ENCODE assay signal across 27 cellular contexts in the genomic region with DNA sequence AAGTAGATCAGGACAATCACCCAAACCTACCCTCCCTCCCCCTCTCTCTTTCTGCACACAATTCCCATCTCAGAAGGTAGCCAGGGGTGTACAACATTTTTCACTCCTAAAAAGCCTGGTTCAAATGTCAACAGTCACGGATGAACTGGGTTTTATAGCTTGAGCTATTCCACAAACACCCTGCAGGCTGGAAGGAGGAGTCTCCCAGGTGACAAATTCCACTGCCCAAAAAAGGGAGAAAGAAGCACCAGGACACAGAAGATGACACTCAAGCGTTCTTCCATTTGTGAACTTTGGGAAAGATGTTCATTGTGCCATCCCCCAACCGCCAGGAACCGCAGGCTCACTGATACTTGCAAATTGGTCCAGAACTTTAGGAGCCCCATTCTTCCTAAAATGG.
"Had no signal": no experiment of that assay in that cellular context is flagged by ENCODE, and none has a peak within 500 bp of the region (broad histone marks: within the 10 kb centered on the region; RNA-seq: fewer than 3 reads in every experiment).

No MANE protein-coding gene starts in this region.

- H3K27me3 ChIP-seq: brain microvascular endothelial cell had no signal

- H3K9me3 Mint-ChIP-seq: activated CD4-positive, alpha-beta T cell treated with anti-CD3 and anti-CD28 coated beads, Interleukin-2, amount 10 ng/mL, durations not matched to agents 24 days and 14 days; activated CD8-positive, alpha-beta T cell treated with anti-CD3 and anti-CD28 coated beads for 36 hours; activated naive CD8-positive, alpha-beta T cell treated with anti-CD3 and anti-CD28 coated beads for 36 hours; activated T-cell treated with anti-CD3 and anti-CD28 coated beads, Interleukin-2, amount 50 U/mL, for 72 hours; activated T-helper 17 cell treated with anti-CD3 and anti-CD28 coated beads, Interleukin-2, amount 50 U/mL, for 72 hours had no signal

- H3K36me3 Mint-ChIP-seq: activated naive CD8-positive, alpha-beta T cell treated with anti-CD3 and anti-CD28 coated beads for 36 hours had no signal

- H3K4me3 Mint-ChIP-seq: activated CD4-positive, alpha-beta T cell treated with anti-CD3 and anti-CD28 coated beads, Interleukin-2, amount 10 ng/mL, durations not matched to agents 24 days and 14 days; activated CD8-positive, alpha-beta T cell treated with anti-CD3 and anti-CD28 coated beads for 36 hours; activated naive CD8-positive, alpha-beta T cell treated with anti-CD3 and anti-CD28 coated beads for 36 hours; activated T-cell treated with anti-CD3 and anti-CD28 coated beads, Interleukin-2, amount 50 U/mL, for 72 hours; activated T-helper 17 cell treated with anti-CD3 and anti-CD28 coated beads, Interleukin-2, amount 50 U/mL, for 72 hours had no signal

- ATAC-seq: activated CD8-positive, alpha-beta T cell treated with anti-CD3 and anti-CD28 coated beads for 36 hours; activated T-cell treated with anti-CD3 and anti-CD28 coated beads, Interleukin-2, amount 50 U/mL, for 72 hours; activated T-helper 17 cell treated with anti-CD3 and anti-CD28 coated beads, Interleukin-2, amount 50 U/mL, for 72 hours; Panc1; SK-N-SH treated with all-trans-retinoic acid at 6 μM for 48 hours had no signal

- H3K27ac Mint-ChIP-seq: activated CD4-positive, alpha-beta T cell treated with anti-CD3 and anti-CD28 coated beads, Interleukin-2, amount 10 ng/mL, durations not matched to agents 24 days and 14 days; activated CD8-positive, alpha-beta T cell treated with anti-CD3 and anti-CD28 coated beads for 36 hours; activated naive CD8-positive, alpha-beta T cell treated with anti-CD3 and anti-CD28 coated beads for 36 hours; activated T-cell treated with anti-CD3 and anti-CD28 coated beads, Interleukin-2, amount 50 U/mL, for 72 hours; activated T-helper 17 cell treated with anti-CD3 and anti-CD28 coated beads, Interleukin-2, amount 50 U/mL, for 72 hours had no signal

- H3K4me1 Mint-ChIP-seq: activated naive CD8-positive, alpha-beta T cell treated with anti-CD3 and anti-CD28 coated beads for 36 hours; activated T-helper 17 cell treated with anti-CD3 and anti-CD28 coated beads, Interleukin-2, amount 50 U/mL, for 72 hours had no signal

- H3K27ac ChIP-seq: brain microvascular endothelial cell had no signal

- H3K27me3 Mint-ChIP-seq: activated CD8-positive, alpha-beta T cell treated with anti-CD3 and anti-CD28 coated beads for 36 hours had no signal

- DNase-seq: activated CD4-positive, alpha-beta T cell treated with anti-CD3 and anti-CD28 coated beads, Interleukin-2, amount 10 ng/mL, durations not matched to agents 24 days and 14 days; activated CD4-positive, alpha-beta T cell treated with anti-CD3 and anti-CD28 coated beads, Interleukin-2, amount 50 U/mL, for 4 hours; activated CD8-positive, alpha-beta T cell treated with anti-CD3 and anti-CD28 coated beads for 36 hours; activated effector memory CD4-positive, alpha-beta T cell treated with anti-CD3 and anti-CD28 coated beads, Interleukin-2, amount 50 U/mL, for 16 hours; activated naive CD4-positive, alpha-beta T cell; activated naive CD4-positive, alpha-beta T cell treated with anti-CD3 and anti-CD28 coated beads, Interleukin-2, amount 50 U/mL, for 16 hours; activated naive CD8-positive, alpha-beta T cell treated with anti-CD3 and anti-CD28 coated beads for 36 hours; activated T-cell treated with anti-CD3 and anti-CD28 coated beads, Interleukin-2, amount 50 U/mL, for 1 hour; activated T-cell treated with anti-CD3 and anti-CD28 coated beads, Interleukin-2, amount 50 U/mL, for 72 hours; amniotic stem cell; aorta; brain microvascular endothelial cell; central memory CD4-positive, alpha-beta T cell; NCI-H1092 treated with DMSO at 0.1 percent for 48 hours; NCI-H1417; NCI-H187 treated with DMSO at 0.1 percent for 48 hours; NCI-H2081 treated with DMSO at 0.1 percent for 48 hours; NCI-H226; NCI-H446 treated with DMSO at 0.1 percent for 48 hours; NCI-H524; SHP77; T-helper 1 cell; T-helper 2 cell; T-helper 9 cell had no signal
